Comparison of ENCODE assay signal across 2 cellular contexts in genomic region chr17:37479025-37479424, GRCh38.
TF ChIP-seq lines count a peak whose summit lies in the region.

No MANE protein-coding gene starts in this region.

TF ChIP-seq in HEK293, 187 proteins besides CTCF, POLR2A, EP300 and RAD21:
- TF ChIP-seq ZNF132 (tag by site-specific recombination; IDR thresholded peaks at IDR 0.05; ENCODE audit: borderline replicate concordance) (no peak), ZFHX2 (tag by site-specific recombination; conservative IDR thresholded peaks at IDR 0.05) (peak; percentile 97), EGR2 (tag by site-specific recombination; IDR thresholded peaks at IDR 0.05; ENCODE audit: low read depth) (peak; percentile 96), ZSCAN23 (tag by site-specific recombination; IDR thresholded peaks at IDR 0.05) (no peak)
TF ChIP-seq in HEK293: peak in this region for 2.

TF ChIP-seq in SK-N-SH, 30 proteins besides CTCF, POLR2A, EP300 and RAD21:
- no peak for TF ChIP-seq CHD2 (IDR thresholded peaks at IDR 0.05; ENCODE audit: low read length, partially characterized antibody)
- no peak for TF ChIP-seq IRF3 (IDR thresholded peaks at IDR 0.05; ENCODE audit: low read depth, low read length)
- no peak for TF ChIP-seq MXI1 (IDR thresholded peaks at IDR 0.05; ENCODE audit: low read depth, low read length)
- TF ChIP-seq USF2 (IDR thresholded peaks at IDR 0.05; ENCODE audit: borderline replicate concordance, low read depth, low read length): no peak
- no peak for TF ChIP-seq ZBTB33 (IDR thresholded peaks at IDR 0.05; ENCODE audit: borderline replicate concordance, low read depth)
- no peak for TF ChIP-seq FOXJ3 (CRISPR knock-in tag; IDR thresholded peaks at IDR 0.05)
- no peak for TF ChIP-seq JUND (IDR thresholded peaks at IDR 0.05)
- no peak for TF ChIP-seq YY1 (IDR thresholded peaks at IDR 0.05; ENCODE audit: low read depth)
- no peak for TF ChIP-seq EZH2phosphoT487 (IDR thresholded peaks at IDR 0.05; ENCODE audit: borderline replicate concordance, low read depth)
- TF ChIP-seq RCOR1 (IDR thresholded peaks at IDR 0.05; ENCODE audit: low read length): no peak
- no peak for TF ChIP-seq POLR2AphosphoS5 (IDR thresholded peaks at IDR 0.05; ENCODE audit: low read depth, low read length)
- TF ChIP-seq RFX5 (IDR thresholded peaks at IDR 0.05; ENCODE audit: low read length): no peak
- no peak for TF ChIP-seq ELF1 (IDR thresholded peaks at IDR 0.05)
